In the genomic region with DNA sequence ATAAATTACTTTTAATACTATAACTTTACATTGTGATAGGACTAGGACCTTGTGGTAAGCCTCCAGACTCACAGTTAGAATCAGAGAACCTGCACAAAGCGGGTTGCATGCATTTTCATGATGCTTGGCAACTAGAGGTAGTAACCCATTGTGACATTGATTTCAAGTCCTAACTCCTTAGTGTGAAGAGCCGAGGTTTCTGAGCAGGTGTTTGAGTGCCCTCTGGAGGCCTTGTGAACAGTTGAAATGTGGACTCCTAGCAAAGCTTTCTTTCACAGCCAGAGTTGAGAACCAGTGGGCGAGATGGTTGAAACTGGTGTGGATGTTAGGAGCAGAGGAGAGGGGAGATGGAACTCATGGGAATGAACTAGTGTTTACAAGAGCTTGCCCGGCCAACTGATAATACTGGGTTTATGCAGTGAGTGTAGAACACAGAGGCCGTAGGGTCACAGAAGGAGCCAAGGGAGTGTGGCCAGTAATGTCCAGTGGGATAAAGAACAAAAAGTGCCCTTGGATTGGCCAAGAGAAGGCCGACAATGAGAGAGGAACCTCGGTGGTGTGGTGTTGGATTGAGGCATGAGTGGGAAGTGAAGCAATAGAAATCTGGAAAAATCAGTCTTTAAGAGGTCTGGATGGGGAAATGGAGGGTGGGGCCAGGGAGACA, we compare ENCODE assay signal across 8 cellular contexts. TPM values are rescaled to one million over a fixed set of nuclear protein-coding genes. Genes with fewer than 3 reads are reported as not detected.
DNase-seq lines count a peak whose midpoint lies in the region; ATAC-seq and TF ChIP-seq lines count a peak whose summit lies in the region.

No MANE protein-coding gene starts in this region.

- POLR2A ChIA-PET in activated CD4-positive, alpha-beta memory T cell treated with anti-CD3 and anti-CD28 coated beads for 36 hours (lab: Charles Lee): no interaction called here

- H3K9me3 Mint-ChIP-seq in activated CD4-positive, alpha-beta memory T cell treated with anti-CD3 and anti-CD28 coated beads for 36 hours: no peaks in the 10 kb centered on the region
- no peaks in the 10 kb centered on the region for H3K9me3 Mint-ChIP-seq in naive B cell

- H3K9me3 ChIP-seq in BE2C (no peaks in the 10 kb centered on the region), uterus (no peaks in the 10 kb centered on the region)

- TF ChIP-seq POLR2A in uterus (IDR thresholded peaks at IDR 0.05): no peak

- H3K27me3 ChIP-seq in BE2C: no peaks in the 10 kb centered on the region
- H3K27me3 ChIP-seq in uterus: no peaks in the 10 kb centered on the region

- H3K4me1 ChIP-seq in BE2C: peaks cover 10% of the 10 kb centered on the region
- no peaks in the 10 kb centered on the region for H3K4me1 ChIP-seq in uterus

- intact Hi-C loops in activated CD4-positive, alpha-beta memory T cell treated with anti-CD3 and anti-CD28 coated beads for 36 hours (cut with micrococcal nuclease): loop anchor here (1.0 kb wide), 1 partner anchor 79 kb away; no protein-coding TSS in a partner anchor
- intact Hi-C loops in uterus (cut with DNase I; ENCODE audit: low total_unique reads): loop anchor here (5.0 kb wide), 1 partner anchor 82 kb away; no protein-coding TSS in a partner anchor

- CTCF ChIA-PET in activated CD4-positive, alpha-beta memory T cell treated with anti-CD3 and anti-CD28 coated beads for 36 hours (lab: Charles Lee): interaction anchor here (0.6 to 8.3 kb wide), 13 partner anchors 9 to 85 kb away, joined by 3 to 107 read pairs (median 4); no protein-coding TSS in a partner anchor

- H3K36me3 Mint-ChIP-seq in activated CD4-positive, alpha-beta memory T cell treated with anti-CD3 and anti-CD28 coated beads for 36 hours: peaks cover 12% of the 10 kb centered on the region
- H3K36me3 Mint-ChIP-seq in naive B cell: peaks cover 9 to 11% of the 10 kb centered on the region in 2 donors

- peak; percentile 50 for DNase-seq in BE2C
- DNase-seq in NCI-H526 treated with DMSO at 0.1 percent for 48 hours (lab: John Stamatoyannopoulos, UW): peak; percentile 38
- peak; percentile 60 for DNase-seq in activated CD4-positive, alpha-beta memory T cell treated with anti-CD3 and anti-CD28 coated beads for 36 hours
- peak; percentile 80 for DNase-seq in epithelial cell of esophagus (ENCODE audit: low read depth)
- DNase-seq in naive B cell: peak; percentile 43
- DNase-seq in uterus: peak; percentile 36 to 41

- peak; percentile 69 for ATAC-seq in GM21529 (IDR thresholded peaks at IDR 0.05; ENCODE audit: unreplicated experiment)
- peak; percentile 59 to 82 for ATAC-seq in naive B cell (ENCODE audit: low read depth in 2 of 2)
- ATAC-seq in GM21737 (IDR thresholded peaks at IDR 0.05; ENCODE audit: unreplicated experiment): no peak

- peak overlapping the region in 1 of 2 donors; percentile 2 for H3K27ac ChIP-seq in uterus

- H3K36me3 ChIP-seq in BE2C: peaks cover 17% of the 10 kb centered on the region
- H3K36me3 ChIP-seq in uterus: no peaks in the 10 kb centered on the region

- H3K27me3 Mint-ChIP-seq in activated CD4-positive, alpha-beta memory T cell treated with anti-CD3 and anti-CD28 coated beads for 36 hours: no peaks in the 10 kb centered on the region
- H3K27me3 Mint-ChIP-seq in naive B cell: no peaks in the 10 kb centered on the region

- no peak overlapping the region for H3K4me3 Mint-ChIP-seq in activated CD4-positive, alpha-beta memory T cell treated with anti-CD3 and anti-CD28 coated beads for 36 hours
- H3K4me3 Mint-ChIP-seq in naive B cell: no peak overlapping the region

- no peak overlapping the region for H3K4me3 ChIP-seq in BE2C (ENCODE audit: low read depth, low read length)
- no peak overlapping the region for H3K4me3 ChIP-seq in epithelial cell of esophagus (ENCODE audit: low read length)
- H3K4me3 ChIP-seq in uterus: no peak overlapping the region

- H3K27ac Mint-ChIP-seq in activated CD4-positive, alpha-beta memory T cell treated with anti-CD3 and anti-CD28 coated beads for 36 hours: no peak overlapping the region
- H3K27ac Mint-ChIP-seq in naive B cell: peak overlapping the region in 2 of 6 donors; percentile 24 to 47

- H3K4me1 Mint-ChIP-seq in activated CD4-positive, alpha-beta memory T cell treated with anti-CD3 and anti-CD28 coated beads for 36 hours (ENCODE audit: low read depth): peaks cover 15% of the 10 kb centered on the region
- H3K4me1 Mint-ChIP-seq in naive B cell: peaks cover 18 to 43% (median 34%) of the 10 kb centered on the region in 3 donors

- TF ChIP-seq CTCF in BE2C (IDR thresholded peaks at IDR 0.05; ENCODE audit: low read depth, low read length): peak; percentile 85
- peak; percentile 74 for TF ChIP-seq CTCF in epithelial cell of esophagus (IDR thresholded peaks at IDR 0.05; ENCODE audit: insufficient read depth, low read depth, low read length, missing control alignments)
- TF ChIP-seq CTCF in uterus (IDR thresholded peaks at IDR 0.05): peak; percentile 39 to 62 (median 58)

RNA-seq across cellular contexts. Expression of a gene that starts 10.9 kb away (rescaled TPM):
- 115 TPM for polyA plus RNA-seq in BE2C (2012; ENCODE audit: insufficient read depth, insufficient read length, low read depth)
- total RNA-seq in activated CD4-positive, alpha-beta memory T cell treated with anti-CD3 and anti-CD28 coated beads for 36 hours: 10 to 100 TPM; 53.2 to 56.9 TPM
- polyA plus RNA-seq in naive B cell (ENCODE audit: low read depth in 6 of 6): 10 to 100 TPM in 4 of 6 donors, 1 to 10 TPM in 2; 7.7 to 19.0 (median 11.8) TPM
- total RNA-seq in uterus: 10 to 100 TPM; 23.1 to 97.1 (median 52.1) TPM

RNA-seq across cellular contexts. Expression of a gene that starts 11.3 kb away (rescaled TPM):
- polyA plus RNA-seq in BE2C (2012; ENCODE audit: insufficient read depth, insufficient read length, low read depth): 24.4 TPM
- 10 to 100 TPM; 11.4 to 11.7 TPM for total RNA-seq in activated CD4-positive, alpha-beta memory T cell treated with anti-CD3 and anti-CD28 coated beads for 36 hours
- polyA plus RNA-seq in naive B cell (ENCODE audit: low read depth in 6 of 6): 10 to 100 TPM; 18.7 to 31.5 (median 23.0) TPM
- total RNA-seq in uterus: 10 to 100 TPM in 3 of 4 donors, 1 to 10 TPM in 1; 7.4 to 67.3 (median 32.8) TPM
